ENCODE assay signal across 19 cellular contexts in genomic region chr9:8206720-8207119, GRCh38.
A peak's percentile ranks its signal among the peaks of the same experiment; 100 is the strongest.
DNase-seq lines count a peak whose midpoint lies in the region; ATAC-seq and TF ChIP-seq lines count a peak whose summit lies in the region.
"Had no signal": no experiment of that assay in that cellular context is flagged by ENCODE, and none has a peak within 500 bp of the region (broad histone marks: within the 10 kb centered on the region; RNA-seq: fewer than 3 reads in every experiment).

No MANE protein-coding gene starts in this region.

- no peaks in the 10 kb centered on the region for H3K36me3 Mint-ChIP-seq in activated naive CD8-positive, alpha-beta T cell
- no peaks in the 10 kb centered on the region for H3K36me3 Mint-ChIP-seq in activated naive CD8-positive, alpha-beta T cell treated with anti-CD3 and anti-CD28 coated beads, Interleukin-2, amount 50 U/mL, for 24 hours (ENCODE audit: low read depth)

- ATAC-seq in activated naive CD8-positive, alpha-beta T cell treated with anti-CD3 and anti-CD28 coated beads, Interleukin-2, amount 50 U/mL, for 24 hours, result no peak
- ATAC-seq in HG03354 (IDR thresholded peaks at IDR 0.05; ENCODE audit: poor library complexity, severe bottlenecking, unreplicated experiment) (no peak), GM21529 (IDR thresholded peaks at IDR 0.05; ENCODE audit: unreplicated experiment) (no peak)
- ATAC-seq: Panc1 had no signal

- H3K4me3 ChIP-seq in fibroblast of mammary gland (ENCODE audit: control insufficient read depth, low read depth, low read length), result no peak overlapping the region
- H3K4me3 ChIP-seq: MG63, SJCRH30 had no signal

- no peaks in the 10 kb centered on the region for H3K9me3 Mint-ChIP-seq in activated naive CD8-positive, alpha-beta T cell (ENCODE audit: low read depth)
- H3K9me3 Mint-ChIP-seq in activated naive CD8-positive, alpha-beta T cell treated with anti-CD3 and anti-CD28 coated beads, Interleukin-2, amount 50 U/mL, for 24 hours, result peaks cover 6% of the 10 kb centered on the region

- peaks cover 5% of the 10 kb centered on the region for H3K4me1 Mint-ChIP-seq in activated naive CD8-positive, alpha-beta T cell (ENCODE audit: low read depth)
- peaks cover 3% of the 10 kb centered on the region for H3K4me1 Mint-ChIP-seq in activated naive CD8-positive, alpha-beta T cell treated with anti-CD3 and anti-CD28 coated beads, Interleukin-2, amount 50 U/mL, for 24 hours

- no peak overlapping the region for H3K4me3 Mint-ChIP-seq in activated naive CD8-positive, alpha-beta T cell
- no peak overlapping the region for H3K4me3 Mint-ChIP-seq in activated naive CD8-positive, alpha-beta T cell treated with anti-CD3 and anti-CD28 coated beads, Interleukin-2, amount 50 U/mL, for 24 hours

- peak overlapping the region; percentile 4 for H3K27ac Mint-ChIP-seq in activated naive CD8-positive, alpha-beta T cell
- no peak overlapping the region for H3K27ac Mint-ChIP-seq in activated naive CD8-positive, alpha-beta T cell treated with anti-CD3 and anti-CD28 coated beads, Interleukin-2, amount 50 U/mL, for 24 hours

- no peaks in the 10 kb centered on the region for H3K27me3 Mint-ChIP-seq in activated naive CD8-positive, alpha-beta T cell
- no peaks in the 10 kb centered on the region for H3K27me3 Mint-ChIP-seq in activated naive CD8-positive, alpha-beta T cell treated with anti-CD3 and anti-CD28 coated beads, Interleukin-2, amount 50 U/mL, for 24 hours

- no peak for TF ChIP-seq CTCF in fibroblast of mammary gland (conservative IDR thresholded peaks at IDR 0.05; ENCODE audit: control insufficient read depth, insufficient read depth, low read depth, low read length)

- DNase-seq in activated naive CD8-positive, alpha-beta T cell treated with anti-CD3 and anti-CD28 coated beads, Interleukin-2, amount 50 U/mL, for 24 hours, result no peak
- DNase-seq in OCI-M1 (lab: John Stamatoyannopoulos, UW), result peak; percentile 96
- peak; percentile 25 for DNase-seq in fibroblast of mammary gland (ENCODE audit: low read depth)
- no peak for DNase-seq in AG08395 (ENCODE audit: low spot score)
- no peak for DNase-seq in NCI-H128 (lab: John Stamatoyannopoulos, UW; ENCODE audit: unreplicated experiment)
- DNase-seq: BE2C, COR-L47, DMS79 treated with DMSO at 0.1 percent for 48 hours, H7, MG63, NCI-H1417, NCI-H1694 treated with DMSO at 0.1 percent for 48 hours, NCI-H446 treated with DMSO at 0.1 percent for 48 hours, NCI-H526 treated with DMSO at 0.1 percent for 48 hours, SJCRH30 had no signal

Comparison
In these comparisons a context has a peak if more than half of its experiments do, and no peak if none do; other contexts are left out.
1. DNase-seq: peak in OCI-M1 (single experiment) and fibroblast of mammary gland (single experiment); none in activated naive CD8-positive, alpha-beta T cell treated with anti-CD3 and anti-CD28 coated beads, Interleukin-2, amount 50 U/mL, for 24 hours (single experiment), AG08395 (single experiment) and NCI-H128 (single experiment).